In the genomic region with DNA sequence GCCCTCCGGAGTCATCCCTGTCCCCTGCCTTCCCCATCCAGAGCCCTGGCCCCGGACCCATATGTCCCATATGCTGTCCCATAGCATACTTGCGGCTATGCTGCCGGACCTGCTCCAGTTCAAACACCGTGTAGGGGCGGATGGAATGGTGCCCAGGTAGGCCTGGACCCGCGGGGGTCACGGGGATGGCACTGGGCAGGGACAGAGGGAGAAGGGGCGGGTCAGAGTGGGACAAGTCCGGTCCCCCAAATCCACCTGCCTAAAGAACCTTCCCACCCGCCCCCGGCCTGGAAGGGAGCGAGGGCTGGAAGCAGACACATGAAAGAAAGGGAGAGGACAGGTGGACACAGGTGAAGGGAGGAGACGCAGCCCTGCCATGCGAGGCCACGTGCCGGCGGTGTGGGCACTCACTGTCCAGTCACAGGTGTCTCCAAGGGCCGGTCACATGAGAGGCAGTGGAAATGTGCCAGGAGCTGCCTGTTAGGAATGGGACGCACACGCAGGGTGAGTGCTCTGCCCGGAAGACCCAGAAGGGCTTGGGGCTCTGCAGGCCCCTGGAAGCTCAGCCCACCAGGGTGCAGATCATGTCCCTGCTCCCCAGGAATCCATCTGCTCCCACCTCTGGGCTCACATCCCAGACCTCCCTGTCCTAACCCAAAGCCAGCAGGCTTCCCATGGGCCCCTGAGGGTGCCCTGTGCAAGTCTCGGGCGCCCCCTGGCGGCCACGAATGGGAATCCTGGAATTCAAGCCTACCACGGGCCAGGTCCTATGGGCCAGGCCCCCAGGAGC, we compare ENCODE assay signal across 8 cellular contexts. TPM values are rescaled to one million over a fixed set of nuclear protein-coding genes. Genes with fewer than 3 reads are reported as not detected.
DNase-seq lines count a peak whose midpoint lies in the region; ATAC-seq and TF ChIP-seq lines count a peak whose summit lies in the region.

No MANE protein-coding gene starts in this region.

- H3K4me1 Mint-ChIP-seq in activated CD4-positive, alpha-beta T cell treated with anti-CD3 and anti-CD28 coated beads, Interleukin-2, amount 10 ng/mL, durations not matched to agents 7 days and 5 days, result peaks cover 28% of the 10 kb centered on the region

- DNase-seq in DMS53 treated with DMSO at 0.1 percent for 48 hours (lab: John Stamatoyannopoulos, UW; ENCODE audit: unreplicated experiment), result peak; percentile 84
- DNase-seq in NCI-H748 treated with DMSO at 0.1 percent for 48 hours (lab: John Stamatoyannopoulos, UW), result peak; percentile 17
- DNase-seq in activated CD4-positive, alpha-beta T cell treated with anti-CD3 and anti-CD28 coated beads, Interleukin-2, amount 10 ng/mL, durations not matched to agents 7 days and 5 days, result peak; percentile 87
- peak; percentile 92 for DNase-seq in colonic mucosa
- peak; percentile 88 to 91 (median 91) for DNase-seq in right lobe of liver
- peak; percentile 71 to 84 (median 79) for DNase-seq in stimulated activated CD4-positive, alpha-beta T cell treated with anti-CD3 and anti-CD28 coated beads, TNF-alpha, amount 100 ng/mL, for 24 hours (ENCODE audit: low read depth in 3 of 3)

- TF ChIP-seq POLR2A in right lobe of liver (IDR thresholded peaks at IDR 0.05), result no peak

- H3K27ac ChIP-seq in colonic mucosa (no peak overlapping the region), right lobe of liver (no peak overlapping the region)

- H3K4me3 Mint-ChIP-seq in activated CD4-positive, alpha-beta T cell treated with anti-CD3 and anti-CD28 coated beads, Interleukin-2, amount 10 ng/mL, durations not matched to agents 7 days and 5 days, result no peak overlapping the region

- no peaks in the 10 kb centered on the region for H3K36me3 ChIP-seq in colonic mucosa
- H3K36me3 ChIP-seq in right lobe of liver, result no peaks in the 10 kb centered on the region

- H3K4me1 ChIP-seq in colonic mucosa, result no peaks in the 10 kb centered on the region
- no peaks in the 10 kb centered on the region for H3K4me1 ChIP-seq in right lobe of liver

- peak overlapping the region in 1 of 2 donors; percentile 21 for H3K9ac ChIP-seq in colonic mucosa (ENCODE audit: low read depth in 2 of 2, low read length in 2 of 2)

- no peaks in the 10 kb centered on the region for H3K36me3 Mint-ChIP-seq in activated CD4-positive, alpha-beta T cell treated with anti-CD3 and anti-CD28 coated beads, Interleukin-2, amount 10 ng/mL, durations not matched to agents 7 days and 5 days (ENCODE audit: low read depth)

- TF ChIP-seq CTCF in colonic mucosa (IDR thresholded peaks at IDR 0.05) (peak; percentile 97), right lobe of liver (IDR thresholded peaks at IDR 0.05) (peak; percentile 98 to 100 (median 98))

- H3K27me3 ChIP-seq in colonic mucosa (no peaks in the 10 kb centered on the region), right lobe of liver (no peaks in the 10 kb centered on the region)

- CTCF ChIA-PET in activated CD4-positive, alpha-beta T cell treated with anti-CD3 and anti-CD28 coated beads, Interleukin-2, amount 10 ng/mL, durations not matched to agents 7 days and 5 days (lab: Charles Lee), result interaction anchor here (0.6 to 7.4 kb wide), 53 partner anchors 9 to 1768 kb away, joined by 3 to 160 read pairs (median 5); a partner anchor contains a TSS

- H3K9me3 ChIP-seq in colonic mucosa, result no peaks in the 10 kb centered on the region
- H3K9me3 ChIP-seq in right lobe of liver, result no peaks in the 10 kb centered on the region

- H3K4me3 ChIP-seq in colonic mucosa, result no peak overlapping the region
- H3K4me3 ChIP-seq in right lobe of liver, result no peak overlapping the region

- POLR2A ChIA-PET in activated CD4-positive, alpha-beta T cell treated with anti-CD3 and anti-CD28 coated beads, Interleukin-2, amount 10 ng/mL, durations not matched to agents 7 days and 5 days (lab: Charles Lee), result interaction anchor here (0.5 kb wide), 1 partner anchor 220 kb away, joined by 4 read pairs; no protein-coding TSS in a partner anchor

- ATAC-seq in HG03342 (IDR thresholded peaks at IDR 0.05; ENCODE audit: unreplicated experiment) (peak; percentile 57), right lobe of liver (peak; percentile 87 to 91 (median 89)), GM21381 (IDR thresholded peaks at IDR 0.05; ENCODE audit: unreplicated experiment) (no peak)

- 45% methylated on average over 17 of the region's 28 CpGs for WGBS in right lobe of liver (ENCODE audit: insufficient coverage, low coverage, low lambda C conversion rate, missing lambda C conversion rate)

- no peaks in the 10 kb centered on the region for H3K9me3 Mint-ChIP-seq in activated CD4-positive, alpha-beta T cell treated with anti-CD3 and anti-CD28 coated beads, Interleukin-2, amount 10 ng/mL, durations not matched to agents 7 days and 5 days

- intact Hi-C loops in colonic mucosa (cut with DNase I) (loop anchor here (2.0 to 10.0 kb wide), 2 partner anchors 30 to 94 kb away; no protein-coding TSS in a partner anchor), right lobe of liver (cut with DNase I) (no loop called here)

- no peaks in the 10 kb centered on the region for H3K27me3 Mint-ChIP-seq in activated CD4-positive, alpha-beta T cell treated with anti-CD3 and anti-CD28 coated beads, Interleukin-2, amount 10 ng/mL, durations not matched to agents 7 days and 5 days

- H3K27ac Mint-ChIP-seq in activated CD4-positive, alpha-beta T cell treated with anti-CD3 and anti-CD28 coated beads, Interleukin-2, amount 10 ng/mL, durations not matched to agents 7 days and 5 days, result no peak overlapping the region

RNA-seq across cellular contexts. Expression of a gene that starts 14.0 kb away (rescaled TPM):
- total RNA-seq in activated CD4-positive, alpha-beta T cell treated with anti-CD3 and anti-CD28 coated beads, Interleukin-2, amount 10 ng/mL, durations not matched to agents 7 days and 5 days, result 100 to 1,000 TPM; 319 to 399 TPM
- total RNA-seq in colonic mucosa, result 10 to 100 TPM; 77.1 to 90.1 TPM
- 10 to 100 TPM in 4 of 6 experiments, 1 to 10 TPM in 2; 7.3 to 17.9 (median 14.5) TPM for total RNA-seq in right lobe of liver

RNA-seq across cellular contexts. Expression of a gene that starts 28.9 kb away (rescaled TPM):
- 1 to 10 TPM; 3.6 to 3.7 TPM for total RNA-seq in activated CD4-positive, alpha-beta T cell treated with anti-CD3 and anti-CD28 coated beads, Interleukin-2, amount 10 ng/mL, durations not matched to agents 7 days and 5 days
- total RNA-seq in colonic mucosa (1 to 10 TPM; 1.2 to 5.7 TPM), right lobe of liver (1 to 10 TPM in 4 of 6 experiments, under 1 TPM in 2; 0.43 to 2.2 (median 1.5) TPM)

RNA-seq across cellular contexts. Expression of a gene that starts 38.9 kb away (rescaled TPM):
- total RNA-seq in activated CD4-positive, alpha-beta T cell treated with anti-CD3 and anti-CD28 coated beads, Interleukin-2, amount 10 ng/mL, durations not matched to agents 7 days and 5 days, result 100 to 1,000 TPM; 121 to 129 TPM
- total RNA-seq in colonic mucosa (10 to 100 TPM; 23.7 to 30.2 TPM), right lobe of liver (10 to 100 TPM in 2 of 6 experiments, 1 to 10 TPM in 2, under 1 TPM in 2; 0.39 to 14.5 (median 6.0) TPM)

Comparison
In these comparisons a context has a peak if more than half of its experiments do, and no peak if none do; other contexts are left out.
1. DNase-seq: peak in every context shown above with its lines; median percentile 92 in colonic mucosa; 91 in right lobe of liver; 87 in activated CD4-positive, alpha-beta T cell treated with anti-CD3 and anti-CD28 coated beads, Interleukin-2, amount 10 ng/mL, durations not matched to agents 7 days and 5 days; 84 in DMS53 treated with DMSO at 0.1 percent for 48 hours; 79 in stimulated activated CD4-positive, alpha-beta T cell treated with anti-CD3 and anti-CD28 coated beads, TNF-alpha, amount 100 ng/mL, for 24 hours; 17 in NCI-H748 treated with DMSO at 0.1 percent for 48 hours.
2. RNA of a gene that starts 14.0 kb away (total RNA-seq): 319 to 399 TPM in activated CD4-positive, alpha-beta T cell treated with anti-CD3 and anti-CD28 coated beads, Interleukin-2, amount 10 ng/mL, durations not matched to agents 7 days and 5 days and 77.1 to 90.1 TPM in colonic mucosa; 7.3 to 17.9 TPM in right lobe of liver; every median in the first group is over 4 times any median in the second.